In the genomic region with DNA sequence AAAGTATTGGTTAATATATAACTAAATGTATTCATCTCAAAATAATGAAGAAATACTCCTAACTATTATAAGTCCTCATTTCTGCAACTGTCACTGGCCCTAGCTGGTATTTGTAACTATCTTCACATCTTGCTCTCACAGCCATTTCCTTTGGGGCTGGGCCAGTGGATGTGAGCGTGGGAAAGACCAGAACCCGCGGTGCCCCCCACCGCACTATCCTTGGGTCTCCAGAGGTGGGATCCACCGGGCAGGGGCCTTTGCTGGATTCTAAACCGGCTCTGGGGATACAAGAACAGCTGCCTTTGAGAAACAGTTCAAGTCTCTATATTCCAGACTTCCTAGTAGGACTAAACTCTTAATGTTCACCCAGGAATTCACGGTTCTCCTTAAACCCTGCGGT, we compare ENCODE assay signal across 12 cellular contexts. TPM values are rescaled to one million over a fixed set of nuclear protein-coding genes. Genes with fewer than 3 reads are reported as not detected.
"Had no signal": no experiment of that assay in that cellular context is flagged by ENCODE, and none has a peak within 500 bp of the region (broad histone marks: within the 10 kb centered on the region; RNA-seq: fewer than 3 reads in every experiment).

No MANE protein-coding gene starts in this region.

RNA-seq across cellular contexts. Expression of gene PPIAL4C, which starts 54.8 kb away (rescaled TPM):
- total RNA-seq: body of pancreas, cardiac septum, dermis microvascular lymphatic vessel endothelial cell, endothelial cell of umbilical vein, esophagus mucosa, left ventricle myocardium superior, mammary epithelial cell, myocyte, prostate gland, thoracic aorta, vagina had no signal
- polyA plus RNA-seq: endothelial cell of umbilical vein, mammary epithelial cell, ovary had no signal
